In the genomic region with DNA sequence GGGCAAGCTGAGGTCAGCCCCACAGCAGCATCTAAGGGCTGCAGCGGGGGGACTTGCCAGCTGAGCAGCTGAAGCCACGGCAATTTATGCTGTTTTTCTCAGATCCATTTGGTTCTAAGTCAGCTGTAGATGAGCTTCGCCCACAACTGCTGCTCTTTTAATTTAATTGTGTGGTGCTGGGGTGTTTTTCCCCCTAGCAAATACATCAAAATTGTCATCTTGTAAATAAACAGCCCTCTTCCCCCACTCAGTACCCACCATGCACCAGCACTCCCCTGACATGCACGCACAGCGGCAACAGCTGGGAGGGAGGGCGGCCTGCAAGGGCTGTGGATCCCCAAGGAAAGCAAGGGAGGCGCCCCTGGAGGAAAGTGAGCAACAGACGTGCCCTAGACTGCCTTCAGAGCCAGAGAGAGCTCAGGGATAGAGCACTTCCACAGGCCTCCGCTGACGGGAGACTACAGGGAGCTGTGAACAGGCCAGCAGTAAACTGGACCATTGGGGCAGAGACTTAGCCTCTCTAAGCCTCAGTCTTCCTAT, we compare ENCODE assay signal across 1 cellular context.
TF ChIP-seq lines count a peak whose summit lies in the region.

No MANE protein-coding gene starts in this region.

TF ChIP-seq in GM23338, 12 proteins besides CTCF, POLR2A, EP300 and RAD21 (continued from another document):
- TF ChIP-seq, protein P1, sequence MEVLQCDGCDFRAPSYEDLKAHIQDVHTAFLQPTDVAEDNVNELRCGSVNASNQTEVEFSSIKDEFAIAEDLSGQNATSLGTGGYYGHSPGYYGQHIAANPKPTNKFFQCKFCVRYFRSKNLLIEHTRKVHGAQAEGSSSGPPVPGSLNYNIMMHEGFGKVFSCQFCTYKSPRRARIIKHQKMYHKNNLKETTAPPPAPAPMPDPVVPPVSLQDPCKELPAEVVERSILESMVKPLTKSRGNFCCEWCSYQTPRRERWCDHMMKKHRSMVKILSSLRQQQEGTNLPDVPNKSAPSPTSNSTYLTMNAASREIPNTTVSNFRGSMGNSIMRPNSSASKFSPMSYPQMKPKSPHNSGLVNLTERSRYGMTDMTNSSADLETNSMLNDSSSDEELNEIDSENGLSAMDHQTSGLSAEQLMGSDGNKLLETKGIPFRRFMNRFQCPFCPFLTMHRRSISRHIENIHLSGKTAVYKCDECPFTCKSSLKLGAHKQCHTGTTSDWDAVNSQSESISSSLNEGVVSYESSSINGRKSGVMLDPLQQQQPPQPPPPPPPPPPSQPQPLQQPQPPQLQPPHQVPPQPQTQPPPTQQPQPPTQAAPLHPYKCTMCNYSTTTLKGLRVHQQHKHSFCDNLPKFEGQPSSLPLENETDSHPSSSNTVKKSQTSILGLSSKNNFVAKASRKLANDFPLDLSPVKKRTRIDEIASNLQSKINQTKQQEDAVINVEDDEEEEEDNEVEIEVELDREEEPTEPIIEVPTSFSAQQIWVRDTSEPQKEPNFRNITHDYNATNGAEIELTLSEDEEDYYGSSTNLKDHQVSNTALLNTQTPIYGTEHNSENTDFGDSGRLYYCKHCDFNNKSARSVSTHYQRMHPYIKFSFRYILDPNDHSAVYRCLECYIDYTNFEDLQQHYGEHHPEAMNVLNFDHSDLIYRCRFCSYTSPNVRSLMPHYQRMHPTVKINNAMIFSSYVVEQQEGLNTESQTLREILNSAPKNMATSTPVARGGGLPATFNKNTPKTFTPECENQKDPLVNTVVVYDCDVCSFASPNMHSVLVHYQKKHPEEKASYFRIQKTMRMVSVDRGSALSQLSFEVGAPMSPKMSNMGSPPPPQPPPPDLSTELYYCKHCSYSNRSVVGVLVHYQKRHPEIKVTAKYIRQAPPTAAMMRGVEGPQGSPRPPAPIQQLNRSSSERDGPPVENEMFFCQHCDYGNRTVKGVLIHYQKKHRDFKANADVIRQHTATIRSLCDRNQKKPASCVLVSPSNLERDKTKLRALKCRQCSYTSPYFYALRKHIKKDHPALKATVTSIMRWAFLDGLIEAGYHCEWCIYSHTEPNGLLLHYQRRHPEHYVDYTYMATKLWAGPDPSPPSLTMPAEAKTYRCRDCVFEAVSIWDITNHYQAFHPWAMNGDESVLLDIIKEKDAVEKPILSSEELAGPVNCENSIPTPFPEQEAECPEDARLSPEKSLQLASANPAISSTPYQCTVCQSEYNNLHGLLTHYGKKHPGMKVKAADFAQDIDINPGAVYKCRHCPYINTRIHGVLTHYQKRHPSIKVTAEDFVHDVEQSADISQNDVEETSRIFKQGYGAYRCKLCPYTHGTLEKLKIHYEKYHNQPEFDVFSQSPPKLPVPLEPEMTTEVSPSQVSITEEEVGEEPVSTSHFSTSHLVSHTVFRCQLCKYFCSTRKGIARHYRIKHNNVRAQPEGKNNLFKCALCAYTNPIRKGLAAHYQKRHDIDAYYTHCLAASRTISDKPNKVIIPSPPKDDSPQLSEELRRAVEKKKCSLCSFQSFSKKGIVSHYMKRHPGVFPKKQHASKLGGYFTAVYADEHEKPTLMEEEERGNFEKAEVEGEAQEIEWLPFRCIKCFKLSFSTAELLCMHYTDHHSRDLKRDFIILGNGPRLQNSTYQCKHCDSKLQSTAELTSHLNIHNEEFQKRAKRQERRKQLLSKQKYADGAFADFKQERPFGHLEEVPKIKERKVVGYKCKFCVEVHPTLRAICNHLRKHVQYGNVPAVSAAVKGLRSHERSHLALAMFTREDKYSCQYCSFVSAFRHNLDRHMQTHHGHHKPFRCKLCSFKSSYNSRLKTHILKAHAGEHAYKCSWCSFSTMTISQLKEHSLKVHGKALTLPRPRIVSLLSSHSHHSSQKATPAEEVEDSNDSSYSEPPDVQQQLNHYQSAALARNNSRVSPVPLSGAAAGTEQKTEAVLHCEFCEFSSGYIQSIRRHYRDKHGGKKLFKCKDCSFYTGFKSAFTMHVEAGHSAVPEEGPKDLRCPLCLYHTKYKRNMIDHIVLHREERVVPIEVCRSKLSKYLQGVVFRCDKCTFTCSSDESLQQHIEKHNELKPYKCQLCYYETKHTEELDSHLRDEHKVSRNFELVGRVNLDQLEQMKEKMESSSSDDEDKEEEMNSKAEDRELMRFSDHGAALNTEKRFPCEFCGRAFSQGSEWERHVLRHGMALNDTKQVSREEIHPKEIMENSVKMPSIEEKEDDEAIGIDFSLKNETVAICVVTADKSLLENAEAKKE (CRISPR knock-in tag; IDR thresholded peaks at IDR 0.05): no peak
- no peak for TF ChIP-seq STAT1 (IDR thresholded peaks at IDR 0.05; ENCODE audit: unreplicated experiment)
- TF ChIP-seq CREB1 (CRISPR knock-in tag; IDR thresholded peaks at IDR 0.05; ENCODE audit: low read depth): no peak
- TF ChIP-seq ZNF331 (CRISPR knock-in tag; IDR thresholded peaks at IDR 0.05; ENCODE audit: low read depth): no peak
- no peak for TF ChIP-seq POLR2AphosphoS5 (IDR thresholded peaks at IDR 0.05; ENCODE audit: low read depth)
